ENCODE assay signal across 8 cellular contexts in the genomic region with DNA sequence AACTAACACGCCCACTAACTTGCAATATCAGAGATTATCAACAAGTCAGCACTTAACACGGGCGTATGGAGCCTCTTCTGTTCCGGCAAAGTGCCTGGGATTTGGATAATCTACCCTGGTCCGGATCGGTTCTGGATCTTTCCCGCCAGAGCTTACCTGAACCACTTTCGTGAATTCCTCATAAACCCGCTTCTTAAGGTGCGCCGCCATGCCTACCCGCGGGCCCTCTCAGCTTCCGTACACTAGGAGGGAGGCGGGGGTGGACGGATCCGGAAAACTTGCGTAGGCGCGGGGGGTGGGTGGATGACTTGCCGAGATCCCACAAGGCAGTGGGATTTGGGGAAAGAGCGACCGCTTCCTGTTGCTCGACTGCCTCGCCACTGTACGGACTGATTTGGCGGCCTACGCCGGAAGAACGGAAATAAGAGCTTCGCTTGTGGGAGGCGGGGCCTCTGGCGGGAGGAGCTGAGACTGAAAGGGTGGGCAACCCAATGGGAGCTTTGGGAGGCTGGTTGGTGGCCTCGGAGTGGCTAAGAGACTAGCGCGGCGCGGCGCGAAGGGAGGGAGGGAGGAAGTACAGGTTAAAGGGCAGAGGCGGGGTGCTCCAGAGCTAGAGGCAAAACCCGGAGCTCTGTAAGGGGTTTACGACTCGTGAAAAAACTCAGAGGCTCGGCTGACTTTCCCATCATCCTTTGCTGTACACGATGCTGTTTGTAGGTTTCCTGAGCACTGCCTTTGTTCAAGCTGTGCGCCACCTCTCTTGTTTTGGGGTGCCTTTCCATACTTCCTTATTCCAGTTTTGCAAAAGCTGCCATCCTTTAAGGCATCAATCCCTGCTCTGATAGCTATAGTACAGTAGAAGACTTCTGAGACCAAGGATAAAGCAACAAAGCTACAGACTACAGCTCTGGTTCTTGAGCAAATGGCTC. TPM values are rescaled to one million over a fixed set of nuclear protein-coding genes. Genes with fewer than 3 reads are reported as not detected.
DNase-seq lines count a peak whose midpoint lies in the region; ATAC-seq, FAIRE-seq and TF ChIP-seq lines count a peak whose summit lies in the region.

Gene INTS4 (minus strand): TSS at position 235 of the 929 bp plus-strand sequence. CDS start 25 bp downstream, at position 210.

- 1% methylated on average over 43 of the region's 47 CpGs; no CpG with 5 or more reads in 1 of the 2 experiments for WGBS in H1 (ENCODE audit: extremely low coverage in 1 of 2, insufficient coverage in 1 of 2, insufficient read length in 1 of 2, insufficient replicate concordance in 2 of 2, low coverage in 1 of 2, low lambda C conversion rate in 2 of 2, missing lambda C conversion rate in 1 of 2), 2 experiments

- peaks cover 12% of the 10 kb centered on the region for H3K4me1 Mint-ChIP-seq in Caco-2 (ENCODE audit: low read depth, unreplicated experiment)
- peaks cover 24% of the 10 kb centered on the region for H3K4me1 Mint-ChIP-seq in activated CD8-positive, alpha-beta memory T cell treated with anti-CD3 and anti-CD28 coated beads, Interleukin-2, amount 10 ng/mL, durations not matched to agents 7 days and 5 days
- H3K4me1 Mint-ChIP-seq in memory B cell: peaks cover 22% of the 10 kb centered on the region

- peak within 1 kb of the TSS; percentile 74 for H3K4me3 ChIP-seq in Caco-2 (ENCODE audit: low read depth, low read length)
- H3K4me3 ChIP-seq in NT2/D1 (ENCODE audit: insufficient read length, low read depth): peak within 1 kb of the TSS; percentile 88
- peak within 1 kb of the TSS; percentile 81 to 92 (median 84) for H3K4me3 ChIP-seq in H1 (ENCODE audit: extremely low read depth in 1 of 4, insufficient read depth in 2 of 4, low read depth in 3 of 4, low read length in 4 of 4)

- no peak within 1 kb of the TSS for H3K23ac ChIP-seq in H1 (ENCODE audit: insufficient read length)

- H3K18ac ChIP-seq in H1 (ENCODE audit: extremely low read depth, low read length): peak within 1 kb of the TSS; percentile 2

- H3K27me3 Mint-ChIP-seq in Caco-2 (ENCODE audit: insufficient read depth, unreplicated experiment): no peaks in the 10 kb centered on the region
- H3K27me3 Mint-ChIP-seq in activated CD8-positive, alpha-beta memory T cell treated with anti-CD3 and anti-CD28 coated beads, Interleukin-2, amount 10 ng/mL, durations not matched to agents 7 days and 5 days: no peaks in the 10 kb centered on the region
- no peaks in the 10 kb centered on the region for H3K27me3 Mint-ChIP-seq in memory B cell

- ATAC-seq in GM21381 (IDR thresholded peaks at IDR 0.05; ENCODE audit: unreplicated experiment): peak; percentile 98
- ATAC-seq in activated CD8-positive, alpha-beta memory T cell treated with anti-CD3 and anti-CD28 coated beads, Interleukin-2, amount 10 ng/mL, durations not matched to agents 7 days and 5 days: peak; percentile 99
- peak; percentile 94 for ATAC-seq in memory B cell (ENCODE audit: low read depth)

- H3K14ac ChIP-seq in H1 (ENCODE audit: insufficient read length): no peak within 1 kb of the TSS

- H2BK20ac ChIP-seq in H1 (ENCODE audit: low read length): no peak within 1 kb of the TSS

- H3K36me3 ChIP-seq in Caco-2 (ENCODE audit: control insufficient read depth, insufficient read depth, low read length) (no peaks in the 10 kb centered on the region; the same call in 1 of the 2 replicates), NT2/D1 (ENCODE audit: insufficient read depth, insufficient read length, low read length) (peaks cover 19% of the 10 kb centered on the region), H1 (ENCODE audit: control insufficient read depth in 2 of 4, insufficient read depth in 4 of 4, low read length in 3 of 4) (peaks cover 0 to 12% (median 4%) of the 10 kb centered on the region in 4 experiments; a peak in 4 of 8 replicates)

- H3K79me1 ChIP-seq in H1 (ENCODE audit: low read depth, low read length): no peaks in the 10 kb centered on the region

- H3K9me3 Mint-ChIP-seq in Caco-2 (ENCODE audit: unreplicated experiment) (no peaks in the 10 kb centered on the region), memory B cell (no peaks in the 10 kb centered on the region)
- H3K9me3 Mint-ChIP-seq in activated CD8-positive, alpha-beta memory T cell treated with anti-CD3 and anti-CD28 coated beads, Interleukin-2, amount 10 ng/mL, durations not matched to agents 7 days and 5 days (ENCODE audit: low read depth): no peaks in the 10 kb centered on the region

- H3K4me2 ChIP-seq in H1 (ENCODE audit: insufficient read depth in 1 of 2, low read depth in 2 of 2, low read length in 2 of 2): peak within 1 kb of the TSS; percentile 74 to 92

- H3K27me3 ChIP-seq in Caco-2 (replicated peaks; ENCODE audit: control insufficient read depth, insufficient read depth, low read length) (no peaks in the 10 kb centered on the region), NT2/D1 (ENCODE audit: insufficient read depth, insufficient read length) (no peaks in the 10 kb centered on the region), H1 (replicated peaks in 1 of 4; ENCODE audit: control insufficient read depth in 3 of 4, extremely low read depth in 1 of 4, insufficient read depth in 3 of 4, low read length in 3 of 4) (no peaks in the 10 kb centered on the region)

- peak within 1 kb of the TSS; percentile 5 for H4K5ac ChIP-seq in H1 (ENCODE audit: insufficient read length, low read depth, low read length)

- intact Hi-C loops in Caco-2 (cut with micrococcal nuclease; ENCODE audit: unreplicated experiment): loop anchor here (1.0 to 2.0 kb wide), 4 partner anchors 36 to 358 kb away; partner anchors contain the start of genes CLNS1A and RSF1

- no peaks in the 10 kb centered on the region; the same call in 1 of the 2 replicates for H3K23me2 ChIP-seq in H1 (ENCODE audit: low read depth, low read length)

- peak within 1 kb of the TSS; percentile 88 for H3K9ac ChIP-seq in NT2/D1 (ENCODE audit: insufficient read length, low read depth)
- H3K9ac ChIP-seq in H1 (replicated peaks in 1 of 4; ENCODE audit: extremely low read depth in 1 of 4, low read depth in 3 of 4, low read length in 3 of 4): peak within 1 kb of the TSS; percentile 75 to 87 (median 82)

- peaks cover 14% of the 10 kb centered on the region for H3K36me3 Mint-ChIP-seq in Caco-2 (ENCODE audit: insufficient read depth, unreplicated experiment)
- H3K36me3 Mint-ChIP-seq in activated CD8-positive, alpha-beta memory T cell treated with anti-CD3 and anti-CD28 coated beads, Interleukin-2, amount 10 ng/mL, durations not matched to agents 7 days and 5 days: peaks cover 1% of the 10 kb centered on the region
- H3K36me3 Mint-ChIP-seq in memory B cell: peaks cover 4% of the 10 kb centered on the region

- DNase-seq in Caco-2: peak; percentile 100
- peak in 75 of 76 experiments; percentile 86 to 99 (median 98) for DNase-seq in HUDEP-2 (lab: John Stamatoyannopoulos, UW; ENCODE audit: unreplicated experiment in 76 of 76)
- peak; percentile 99 for DNase-seq in NT2/D1 (ENCODE audit: low read depth, low spot score)
- DNase-seq in activated CD8-positive, alpha-beta memory T cell treated with anti-CD3 and anti-CD28 coated beads, Interleukin-2, amount 10 ng/mL, durations not matched to agents 7 days and 5 days: peak; percentile 100
- peak; percentile 91 to 99 for DNase-seq in H1 (ENCODE audit: low read depth in 1 of 2, low spot score in 2 of 2)
- peak; percentile 88 to 92 for DNase-seq in memory B cell (ENCODE audit: low spot score in 2 of 2)
- DNase-seq in stimulated activated CD8-positive, alpha-beta memory T cell treated with anti-CD3 and anti-CD28 coated beads, Interleukin-12 subunit alpha, Interleukin-12 subunit beta, amount 100 ng/mL, for 24 hours (ENCODE audit: extremely low read depth): peak; percentile 92

- H3K56ac ChIP-seq in H1 (replicated peaks; ENCODE audit: insufficient read length, low read depth, low read length): peak within 1 kb of the TSS; percentile 12

- peak within 1 kb of the TSS; percentile 98 for H3K4me3 Mint-ChIP-seq in Caco-2 (ENCODE audit: unreplicated experiment)
- H3K4me3 Mint-ChIP-seq in activated CD8-positive, alpha-beta memory T cell treated with anti-CD3 and anti-CD28 coated beads, Interleukin-2, amount 10 ng/mL, durations not matched to agents 7 days and 5 days: peak within 1 kb of the TSS; percentile 94
- peak within 1 kb of the TSS; percentile 92 for H3K4me3 Mint-ChIP-seq in memory B cell

- H2BK120ac ChIP-seq in H1 (replicated peaks; ENCODE audit: low read depth, low read length): no peak within 1 kb of the TSS

- peaks cover 0 to 1% of the 10 kb centered on the region in 2 experiments for H4K20me1 ChIP-seq in H1 (replicated peaks in 1 of 2; ENCODE audit: control insufficient read depth in 1 of 2, insufficient read depth in 2 of 2, low read length in 2 of 2)

- H2AK5ac ChIP-seq in H1 (ENCODE audit: low read depth, low read length): no peak within 1 kb of the TSS

- peak; percentile 62 to 78 for TF ChIP-seq POLR2A in H1 (IDR thresholded peaks at IDR 0.05; ENCODE audit: control extremely low read depth in 1 of 2, low read depth in 2 of 2, low read length in 2 of 2)

- H2BK12ac ChIP-seq in H1 (ENCODE audit: low read depth, low read length): peak within 1 kb of the TSS; percentile 27; the same call in 1 of the 2 replicates

- H3K27ac Mint-ChIP-seq in Caco-2 (ENCODE audit: unreplicated experiment) (peak within 1 kb of the TSS; percentile 82), memory B cell (peak within 1 kb of the TSS; percentile 97)
- H3K27ac Mint-ChIP-seq in activated CD8-positive, alpha-beta memory T cell treated with anti-CD3 and anti-CD28 coated beads, Interleukin-2, amount 10 ng/mL, durations not matched to agents 7 days and 5 days: peak within 1 kb of the TSS; percentile 91

- H2AFZ ChIP-seq in H1 (ENCODE audit: low read length): peak within 1 kb of the TSS; percentile 93

- H3K9me3 ChIP-seq in Caco-2 (no peaks in the 10 kb centered on the region), NT2/D1 (ENCODE audit: insufficient read depth, low read length) (no peaks in the 10 kb centered on the region), H1 (ENCODE audit: insufficient read depth in 2 of 2, low read depth in 1 of 2, low read length in 1 of 2) (no peaks in the 10 kb centered on the region)

- no peak within 1 kb of the TSS for H3K4ac ChIP-seq in H1 (replicated peaks; ENCODE audit: insufficient read length, low read depth, low read length)

- 0 out of 2 replicates have a peak within 1 kb of the TSS, but pooled peaks have one; percentile 30 for H2BK5ac ChIP-seq in H1 (ENCODE audit: low read depth, low read length)

- POLR2A ChIA-PET in Caco-2 (lab: Charles Lee): interaction anchor here (0.5 to 1.6 kb wide), 43 partner anchors 9 to 1076 kb away, joined by 3 to 26 read pairs (median 5); partner anchors contain the start of genes ALG8, CLNS1A, GAB2 and KCTD21
- POLR2A ChIA-PET in H1 (lab: Charles Lee; ENCODE audit: partially characterized antibody): interaction anchor here (0.6 to 2.2 kb wide), 18 partner anchors 10 to 357 kb away, joined by 3 to 12 read pairs (median 3); partner anchors contain the start of genes AAMDC, ALG8, CLNS1A and KCTD14

- no peak within 1 kb of the TSS for H4K91ac ChIP-seq in H1 (replicated peaks; ENCODE audit: insufficient read length, low read length)

- TF ChIP-seq EP300 in H1 (IDR thresholded peaks at IDR 0.05; ENCODE audit: borderline replicate concordance in 1 of 2, low read depth in 2 of 2, low read length in 2 of 2): 0 out of 3 replicates have a peak, but pooled peaks of 1 of the 2 experiments have one; percentile 21

- H3K27ac ChIP-seq in H1 (ENCODE audit: low read depth, low read length): peak within 1 kb of the TSS; percentile 60; the same call in 1 of the 2 replicates

- peaks cover 5 to 20% of the 10 kb centered on the region in 2 experiments; a peak in 3 of 4 replicates for H3K79me2 ChIP-seq in H1 (ENCODE audit: control insufficient read depth in 1 of 2, insufficient read depth in 2 of 2, low read length in 2 of 2)

- peak; percentile 32 for FAIRE-seq in H1 (lab: Jason Lieb, UNC)

- H2BK15ac ChIP-seq in H1 (ENCODE audit: low read length): no peak within 1 kb of the TSS

- peak in 1 of 2 experiments; percentile 5 for TF ChIP-seq CTCF in Caco-2 (IDR thresholded peaks at IDR 0.05; ENCODE audit: insufficient read depth in 1 of 2, low read depth in 1 of 2, low read length in 1 of 2, severe bottlenecking in 1 of 2, unreplicated experiment in 1 of 2)
- no peak for TF ChIP-seq CTCF in H1 (IDR thresholded peaks at IDR 0.05; ENCODE audit: control extremely low read depth in 1 of 3, insufficient read depth in 1 of 3, low read depth in 1 of 3, low read length in 3 of 3)

- peaks cover 12% of the 10 kb centered on the region for H3K4me1 ChIP-seq in Caco-2
- no peaks in the 10 kb centered on the region for H3K4me1 ChIP-seq in NT2/D1 (ENCODE audit: insufficient read depth, insufficient read length)
- H3K4me1 ChIP-seq in H1 (replicated peaks in 1 of 4; ENCODE audit: control insufficient read depth in 3 of 4, insufficient read depth in 4 of 4, low read length in 3 of 4): peaks cover 0 to 4% (median 1%) of the 10 kb centered on the region in 4 experiments; a peak in 4 of 7 replicates

- no peak; a peak in 1 of 4 replicates for TF ChIP-seq RAD21 in H1 (IDR thresholded peaks at IDR 0.05 in 1 of 2, conservative IDR thresholded peaks at IDR 0.05 in 1 of 2; ENCODE audit: low read depth in 2 of 2, low read length in 2 of 2)

- CTCF ChIA-PET in Caco-2 (lab: Charles Lee) (interaction anchor here (0.5 to 1.7 kb wide), 23 partner anchors 9 to 1324 kb away, joined by 3 to 23 read pairs (median 4); partner anchors contain the start of gene NDUFC2), H1 (lab: Charles Lee; ENCODE audit: partially characterized antibody) (interaction anchor here (0.7 to 6.2 kb wide), 5 partner anchors 14 to 206 kb away, joined by 3 to 53 read pairs (median 3); no protein-coding TSS in a partner anchor)
- CTCF ChIA-PET in activated CD8-positive, alpha-beta memory T cell treated with anti-CD3 and anti-CD28 coated beads, Interleukin-2, amount 10 ng/mL, durations not matched to agents 7 days and 5 days (lab: Charles Lee): interaction anchor here (0.6 to 2.0 kb wide), 17 partner anchors 9 to 903 kb away, joined by 3 to 25 read pairs (median 3); partner anchors contain the start of genes AAMDC, GAB2, KCTD21 and RSF1

- BruUV-seq in Caco-2 (replicated peaks; lab: Mats Ljungman, UMichigan): no TSS peak

- peak within 1 kb of the TSS; percentile 87; the same call in 1 of the 2 replicates for H4K8ac ChIP-seq in H1 (ENCODE audit: extremely low read depth, insufficient read depth, low read length)

RNA-seq across cellular contexts. Expression of gene INTS4, which starts in this region (rescaled TPM):
- 86.7 and 88.7 TPM in 2 replicates for total RNA-seq in Caco-2 (2022)
- 10 to 100 TPM; 53.9 to 57.9 TPM for total RNA-seq in activated CD8-positive, alpha-beta memory T cell treated with anti-CD3 and anti-CD28 coated beads, Interleukin-2, amount 10 ng/mL, durations not matched to agents 7 days and 5 days
- 31.3 and 33.4 TPM in 2 replicates for total RNA-seq in H1 (2021; fragmentation: NEBNext Ultra II Directional; extraction: Animal tissue kit (Norgen Biotek cat#: 25700))
- polyA plus RNA-seq in H1 (2011; rRNA removed): 24.7 and 27.0 TPM in 2 replicates
- 26.3 TPM for polyA plus RNA-seq in H1 (2011; cell fraction: cytosol; rRNA removed)
- polyA plus RNA-seq in H1 (2011; cell fraction: nucleus; rRNA removed): 55.3 TPM
- polyA plus RNA-seq in H1 (2012, experiment 1 of 2): 23.7 to 28.8 TPM (median 25.0 TPM) in 4 replicates
- 5.0 TPM for polyA plus RNA-seq in H1 (2012, experiment 2 of 2)
- polyA plus RNA-seq in H1 (2013, experiment 1 of 2): 21.7 TPM
- polyA plus RNA-seq in H1 (2013, experiment 2 of 2): 19.7 TPM
- 51.1 and 53.2 TPM in 2 replicates for polyA minus RNA-seq in H1 (2011; rRNA and poly(A)+ RNA removed)
- 25.7 TPM for polyA minus RNA-seq in H1 (2011; cell fraction: cytosol; rRNA and poly(A)+ RNA removed)
- polyA minus RNA-seq in H1 (2011; cell fraction: nucleus; rRNA and poly(A)+ RNA removed): 62.1 TPM

Comparison
In these comparisons a context has a peak if more than half of its experiments do, and no peak if none do; other contexts are left out.
1. Peak in every context shown above with its lines: DNase-seq, ATAC-seq, H3K4me3 ChIP-seq and H3K27ac ChIP-seq.